Comparison of ENCODE assay signal across 8 cellular contexts in the genomic region with DNA sequence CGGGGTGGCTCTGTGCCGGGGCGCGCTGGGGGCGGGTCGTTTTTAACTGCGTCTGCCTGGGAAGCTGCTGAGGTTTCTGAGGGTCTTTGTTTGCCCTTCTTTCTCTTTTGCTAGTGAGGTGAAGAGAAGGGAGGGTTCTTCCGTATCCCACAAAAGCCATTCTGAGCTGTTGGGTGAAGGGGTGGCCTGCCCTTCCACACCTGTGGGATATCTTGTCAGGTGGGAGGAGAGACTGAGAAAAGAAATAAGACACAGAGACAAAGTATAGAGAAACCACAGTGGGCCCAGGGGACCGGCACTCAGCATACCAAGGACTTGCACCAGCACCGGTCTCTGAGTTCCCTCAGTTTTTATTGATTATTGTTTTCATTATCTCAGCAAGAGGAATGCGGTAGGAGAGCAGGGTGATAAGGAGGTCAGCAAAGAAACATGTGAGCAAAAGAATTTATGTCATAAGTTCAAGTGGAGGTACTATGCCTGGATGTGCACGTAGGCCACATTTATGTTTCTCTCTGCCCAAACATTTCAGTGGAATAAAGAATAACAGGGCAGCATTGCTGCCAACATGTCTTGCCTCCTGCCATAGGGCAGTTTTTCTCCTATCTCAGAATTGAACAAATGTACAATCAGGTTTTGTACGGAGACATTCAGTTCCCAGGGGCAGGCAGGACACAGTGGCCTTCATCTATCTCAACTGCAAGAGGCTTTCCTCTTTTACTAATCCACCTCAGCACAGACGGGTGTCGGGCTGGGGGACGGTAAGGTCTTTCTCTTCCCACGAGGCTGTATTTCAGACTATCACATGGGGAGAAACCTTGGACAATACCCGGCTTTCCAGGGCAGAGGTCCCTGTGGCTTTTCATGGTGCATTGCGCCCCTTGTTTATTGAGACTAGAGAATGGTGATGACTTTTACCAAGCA. TPM values are rescaled to one million over a fixed set of nuclear protein-coding genes. Genes with fewer than 3 reads are reported as not detected.
DNase-seq lines count a peak whose midpoint lies in the region; ATAC-seq and TF ChIP-seq lines count a peak whose summit lies in the region.

No MANE protein-coding gene starts in this region.

- peak; percentile 22 for ATAC-seq in HG02885 (IDR thresholded peaks at IDR 0.05; ENCODE audit: poor library complexity, unreplicated experiment)

- H3K27me3 ChIP-seq in WERI-Rb-1 (ENCODE audit: insufficient read depth, low read depth, severe bottlenecking) (no peaks in the 10 kb centered on the region), cardiac muscle cell (no peaks in the 10 kb centered on the region)

- TF ChIP-seq CTCF in WERI-Rb-1 (IDR thresholded peaks at IDR 0.05; ENCODE audit: low read depth, low read length) = no peak
- no peak for TF ChIP-seq CTCF in cardiac muscle cell (IDR thresholded peaks at IDR 0.05; ENCODE audit: low read depth, low read length)
- TF ChIP-seq CTCF in GM20000 (IDR thresholded peaks at IDR 0.05; ENCODE audit: extremely low read depth, missing control alignments) = no peak

- DNase-seq in NCI-H1436 treated with DMSO at 0.1 percent for 48 hours (lab: John Stamatoyannopoulos, UW) (peak; percentile 67), NCI-H1436 (lab: John Stamatoyannopoulos, UW) (no peak), WERI-Rb-1 (peak; percentile 79), cardiac muscle cell (ENCODE audit: low read depth in 1 of 2, low spot score in 1 of 2) (peak in 1 of 2 donors; percentile 31), renal cortical epithelial cell (ENCODE audit: low read depth) (peak; percentile 25), GM20000 (ENCODE audit: low spot score) (no peak), globus pallidus (ENCODE audit: low spot score) (no peak)

- H3K36me3 ChIP-seq in WERI-Rb-1 = no peaks in the 10 kb centered on the region
- no peaks in the 10 kb centered on the region for H3K36me3 ChIP-seq in cardiac muscle cell

- peak overlapping the region; percentile 92 for H3K27ac ChIP-seq in WERI-Rb-1
- H3K27ac ChIP-seq in cardiac muscle cell = peak overlapping the region; percentile 100

- peaks cover 12% of the 10 kb centered on the region for H3K4me1 ChIP-seq in cardiac muscle cell (ENCODE audit: low read depth)

- peak overlapping the region; percentile 67 for H3K4me3 ChIP-seq in WERI-Rb-1 (ENCODE audit: low read depth, low read length)
- H3K4me3 ChIP-seq in cardiac muscle cell = peak overlapping the region; percentile 55

- H3K9me3 ChIP-seq in WERI-Rb-1 (ENCODE audit: severe bottlenecking) (peaks cover 4% of the 10 kb centered on the region), cardiac muscle cell (ENCODE audit: low read depth) (no peaks in the 10 kb centered on the region)

RNA-seq across cellular contexts. Expression of a gene that starts 1.0 kb away (rescaled TPM):
- 4.0 and 8.0 TPM in 2 replicates for total RNA-seq in cardiac muscle cell
- 4.8 and 5.8 TPM in 2 replicates for polyA plus RNA-seq in cardiac muscle cell
- 7.5 and 12.6 TPM in 2 replicates for total RNA-seq in renal cortical epithelial cell

RNA-seq across cellular contexts. Expression of a gene that starts 48.1 kb away (rescaled TPM):
- total RNA-seq in cardiac muscle cell = 101 and 128 TPM in 2 replicates
- polyA plus RNA-seq in cardiac muscle cell = 98.9 and 109 TPM in 2 replicates
- 9.4 and 19.6 TPM in 2 replicates for total RNA-seq in renal cortical epithelial cell

Comparison
In these comparisons a context has a peak if more than half of its experiments do, and no peak if none do; other contexts are left out.
1. DNase-seq: peak in NCI-H1436 treated with DMSO at 0.1 percent for 48 hours (single experiment), WERI-Rb-1 (single experiment) and renal cortical epithelial cell (single experiment); none in NCI-H1436 (single experiment), GM20000 (single experiment) and globus pallidus (single experiment).